ENCODE assay signal across 9 cellular contexts in the genomic region with DNA sequence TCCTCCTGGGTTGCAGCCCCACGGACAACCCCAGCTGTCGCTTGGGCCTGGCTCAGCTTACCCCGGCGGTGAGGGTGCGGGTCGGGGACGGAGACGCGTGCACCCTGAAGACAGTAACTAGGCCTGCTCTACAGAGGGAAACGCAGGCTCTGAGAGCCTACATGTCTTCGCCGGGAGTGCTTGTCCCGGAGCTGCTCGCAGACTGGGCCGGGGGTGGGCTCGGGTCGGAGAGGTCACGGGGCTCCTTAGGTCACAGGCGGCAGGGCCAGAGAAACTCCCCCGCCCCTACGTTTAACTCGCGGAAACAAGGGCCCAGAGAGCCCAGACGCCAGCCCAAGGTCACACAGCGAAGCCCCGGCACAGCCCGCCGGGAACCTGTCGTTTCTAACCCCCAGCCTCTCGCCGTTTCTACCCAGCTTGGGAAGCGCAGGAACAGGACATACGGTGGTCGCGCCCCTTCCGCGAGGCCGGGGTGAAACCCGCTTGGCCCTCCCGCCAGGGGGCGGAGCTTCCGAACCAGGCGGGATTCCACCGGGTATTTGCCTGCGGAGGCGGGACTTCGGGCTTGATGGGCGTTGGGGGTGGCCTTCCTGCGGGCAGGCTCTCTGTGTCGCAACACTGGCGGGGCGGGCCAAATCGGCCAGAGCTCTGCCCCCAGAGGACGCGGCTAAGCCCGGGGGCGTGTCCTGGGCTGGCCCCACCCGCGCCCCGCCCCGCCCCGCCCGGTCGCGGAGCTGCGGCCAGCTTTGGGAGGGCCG. TPM values are rescaled to one million over a fixed set of nuclear protein-coding genes. Genes with fewer than 3 reads are reported as not detected.
DNase-seq lines count a peak whose midpoint lies in the region; ATAC-seq, FAIRE-seq and TF ChIP-seq lines count a peak whose summit lies in the region.
"Had no signal": no experiment of that assay in that cellular context is flagged by ENCODE, and none has a peak within 500 bp of the region (broad histone marks: within the 10 kb centered on the region; RNA-seq: fewer than 3 reads in every experiment).

A gene with protein sequence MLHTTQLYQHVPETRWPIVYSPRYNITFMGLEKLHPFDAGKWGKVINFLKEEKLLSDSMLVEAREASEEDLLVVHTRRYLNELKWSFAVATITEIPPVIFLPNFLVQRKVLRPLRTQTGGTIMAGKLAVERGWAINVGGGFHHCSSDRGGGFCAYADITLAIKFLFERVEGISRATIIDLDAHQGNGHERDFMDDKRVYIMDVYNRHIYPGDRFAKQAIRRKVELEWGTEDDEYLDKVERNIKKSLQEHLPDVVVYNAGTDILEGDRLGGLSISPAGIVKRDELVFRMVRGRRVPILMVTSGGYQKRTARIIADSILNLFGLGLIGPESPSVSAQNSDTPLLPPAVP (plus strand): TSS at position 725 of the 758 bp plus-strand sequence. CDS start 42 bp downstream, outside the sequence.

- peak within 1 kb of the TSS; percentile 88 for H3K27ac Mint-ChIP-seq in activated CD4-positive, alpha-beta T cell treated with anti-CD3 and anti-CD28 coated beads, Interleukin-2, amount 10 ng/mL, durations not matched to agents 24 days and 14 days

- H3K4me1 Mint-ChIP-seq in activated CD4-positive, alpha-beta T cell treated with anti-CD3 and anti-CD28 coated beads, Interleukin-2, amount 10 ng/mL, durations not matched to agents 24 days and 14 days = peaks cover 8% of the 10 kb centered on the region

- peaks cover 10% of the 10 kb centered on the region for H3K27me3 Mint-ChIP-seq in activated CD4-positive, alpha-beta T cell treated with anti-CD3 and anti-CD28 coated beads, Interleukin-2, amount 10 ng/mL, durations not matched to agents 24 days and 14 days

- peak within 1 kb of the TSS; percentile 91 for H3K4me3 Mint-ChIP-seq in activated CD4-positive, alpha-beta T cell treated with anti-CD3 and anti-CD28 coated beads, Interleukin-2, amount 10 ng/mL, durations not matched to agents 24 days and 14 days

- POLR2A ChIA-PET in BJ (lab: Charles Lee) = interaction anchor here (0.6 to 0.8 kb wide), 4 partner anchors 399 to 1468 kb away, joined by 3 to 14 read pairs (median 6); a partner anchor contains a TSS

- H3K27ac ChIP-seq in coronary artery = peak within 1 kb of the TSS; percentile 82 to 95

- DNase-seq in BJ (ENCODE audit: low read depth) (peak; percentile 78), GM19239 (ENCODE audit: insufficient read length, low spot score) (peak; percentile 100), NCI-H524 (lab: John Stamatoyannopoulos, UW) (peak; percentile 86 to 93), coronary artery (ENCODE audit: low spot score) (peak; percentile 99), left lobe of liver (ENCODE audit: low spot score) (peak; percentile 99)
- DNase-seq in activated CD4-positive, alpha-beta T cell treated with anti-CD3 and anti-CD28 coated beads, Interleukin-2, amount 10 ng/mL, durations not matched to agents 24 days and 14 days = peak; percentile 100
- DNase-seq in stimulated activated CD4-positive, alpha-beta T cell treated with anti-CD3 and anti-CD28 coated beads, Interleukin-2, amount 100 ng/mL, for 24 hours = peak; percentile 98 to 99

- ATAC-seq in HG03457 (IDR thresholded peaks at IDR 0.05; ENCODE audit: unreplicated experiment) = peak; percentile 97
- ATAC-seq in left lobe of liver = peak; percentile 93

- CTCF ChIA-PET in BJ (lab: Yijun Ruan, JAX) = interaction anchor here (0.6 to 13.8 kb wide), 9 partner anchors 16 to 388 kb away, joined by 3 to 107 read pairs (median 4); no protein-coding TSS in a partner anchor

- 0 out of 2 replicates have a peak, but pooled peaks cover under 1% of the 10 kb centered on the region for H3K27me3 ChIP-seq in BJ (ENCODE audit: control insufficient read depth, insufficient read depth, low read length)

- H3K36me3 Mint-ChIP-seq in activated CD4-positive, alpha-beta T cell treated with anti-CD3 and anti-CD28 coated beads, Interleukin-2, amount 10 ng/mL, durations not matched to agents 24 days and 14 days (ENCODE audit: low read depth) = no peaks in the 10 kb centered on the region

- FAIRE-seq in GM19239 (lab: Jason Lieb, UNC) = peak; percentile 94
- FAIRE-seq: endometrium had no signal

- intact Hi-C loops in activated CD4-positive, alpha-beta T cell treated with anti-CD3 and anti-CD28 coated beads, Interleukin-2, amount 10 ng/mL, durations not matched to agents 24 days and 14 days (cut with micrococcal nuclease) = loop anchor here (1.0 to 2.0 kb wide), 3 partner anchors 27 to 65 kb away; a partner anchor contains a TSS

- H3K36me3 ChIP-seq in BJ (ENCODE audit: control insufficient read depth, insufficient read depth, low read length) = peaks cover 2% of the 10 kb centered on the region; the same call in 1 of the 2 replicates

- peak within 1 kb of the TSS; percentile 68 for H3K4me3 ChIP-seq in BJ (ENCODE audit: low read depth, low read length)
- peak within 1 kb of the TSS; percentile 85 for H3K4me3 ChIP-seq in coronary artery

- no peaks in the 10 kb centered on the region for H3K9me3 Mint-ChIP-seq in activated CD4-positive, alpha-beta T cell treated with anti-CD3 and anti-CD28 coated beads, Interleukin-2, amount 10 ng/mL, durations not matched to agents 24 days and 14 days

- TF ChIP-seq CTCF in BJ (IDR thresholded peaks at IDR 0.05; ENCODE audit: insufficient read depth, low read depth, low read length) (0 out of 2 replicates have a peak, but pooled peaks have one; percentile 14), coronary artery (IDR thresholded peaks at IDR 0.05) (no peak)

RNA-seq across cellular contexts. Expression of the gene that starts here (rescaled TPM):
- 9.8 and 16.0 TPM in 2 replicates for polyA plus RNA-seq in BJ (2011; rRNA removed)
- polyA minus RNA-seq in BJ (2011; rRNA and poly(A)+ RNA removed) = 9.4 and 10.1 TPM in 2 replicates
- 1.5 and 2.1 TPM in 2 replicates for total RNA-seq in activated CD4-positive, alpha-beta T cell treated with anti-CD3 and anti-CD28 coated beads, Interleukin-2, amount 10 ng/mL, durations not matched to agents 24 days and 14 days
- total RNA-seq in left lobe of liver = 4.6 TPM

Comparison
In these comparisons a context has a peak if more than half of its experiments do, and no peak if none do; other contexts are left out.
1. Peak in every context shown above with its lines: DNase-seq, ATAC-seq, H3K4me3 ChIP-seq and H3K27ac ChIP-seq.